ENCODE assay signal across 26 cellular contexts in genomic region chr4:72714482-72715279, GRCh38.
"Had no signal": no experiment of that assay in that cellular context is flagged by ENCODE, and none has a peak within 500 bp of the region (broad histone marks: within the 10 kb centered on the region; RNA-seq: fewer than 3 reads in every experiment).

No MANE protein-coding gene starts in this region.

- H3K4me1 Mint-ChIP-seq: immature natural killer cell; naive thymus-derived CD8-positive, alpha-beta T cell; nephron; neural crest cell; stimulated activated naive B cell treated with anti-CD40 and anti-IgM and Interleukin-4, amounts not matched to agents 10 μg/mL and 1 μg/mL and 100 μg/mL, for 72 hours had no signal

- H3K4me3 Mint-ChIP-seq: immature natural killer cell; naive thymus-derived CD8-positive, alpha-beta T cell; nephron; neural crest cell; stimulated activated naive B cell treated with anti-CD40 and anti-IgM and Interleukin-4, amounts not matched to agents 10 μg/mL and 1 μg/mL and 100 μg/mL, for 72 hours had no signal

- DNase-seq: immature natural killer cell; kidney; left colon; left lung; lower lobe of right lung; mammary epithelial cell; mesenchymal stem cell; naive thymus-derived CD8-positive, alpha-beta T cell; nucleus accumbens; pancreas; posterior cingulate gyrus; retina; right cardiac atrium; stimulated activated CD4-positive, alpha-beta T cell treated with anti-CD3 and anti-CD28 coated beads, Interleukin-12 subunit alpha, Interleukin-12 subunit beta, amount 100 ng/mL, for 4 hours; stimulated activated CD4-positive, alpha-beta T cell treated with anti-CD3 and anti-CD28 coated beads, Interleukin-15, amount 100 ng/mL, for 24 hours; stimulated activated CD4-positive, alpha-beta T cell treated with anti-CD3 and anti-CD28 coated beads, Interleukin-2, amount 100 ng/mL, for 24 hours; stimulated activated CD4-positive, alpha-beta T cell treated with anti-CD3 and anti-CD28 coated beads, Interleukin-4, amount 100 ng/mL, for 1 hour; stimulated activated naive B cell treated with anti-CD40 and anti-IgM and Interleukin-4, amounts not matched to agents 10 μg/mL and 1 μg/mL and 100 μg/mL, for 72 hours; stimulated activated naive CD8-positive, alpha-beta T cell treated with anti-CD3 and anti-CD28 coated beads, Interleukin-15, Interleukin-2, amounts not matched to agents 100 U/mL and 50 U/mL, for 24 hours; stomach; tibial artery; trophoblast cell; upper lobe of right lung had no signal

- H3K36me3 Mint-ChIP-seq: immature natural killer cell; naive thymus-derived CD8-positive, alpha-beta T cell; stimulated activated naive B cell treated with anti-CD40 and anti-IgM and Interleukin-4, amounts not matched to agents 10 μg/mL and 1 μg/mL and 100 μg/mL, for 72 hours had no signal

- H3K9me3 Mint-ChIP-seq: immature natural killer cell; naive thymus-derived CD8-positive, alpha-beta T cell; nephron; neural crest cell; stimulated activated naive B cell treated with anti-CD40 and anti-IgM and Interleukin-4, amounts not matched to agents 10 μg/mL and 1 μg/mL and 100 μg/mL, for 72 hours had no signal

- H3K27ac Mint-ChIP-seq: immature natural killer cell; naive thymus-derived CD8-positive, alpha-beta T cell; nephron; stimulated activated naive B cell treated with anti-CD40 and anti-IgM and Interleukin-4, amounts not matched to agents 10 μg/mL and 1 μg/mL and 100 μg/mL, for 72 hours had no signal

- ATAC-seq: left colon; left lung; lower lobe of right lung; naive thymus-derived CD8-positive, alpha-beta T cell; pancreas; right cardiac atrium; sciatic nerve; stimulated activated naive B cell treated with anti-CD40 and anti-IgM and Interleukin-4, amounts not matched to agents 10 μg/mL and 1 μg/mL and 100 μg/mL, for 72 hours; stimulated activated naive CD8-positive, alpha-beta T cell treated with anti-CD3 and anti-CD28 coated beads, Interleukin-15, Interleukin-2, amounts not matched to agents 100 U/mL and 50 U/mL, for 24 hours; upper lobe of right lung had no signal
